In the genomic region with DNA sequence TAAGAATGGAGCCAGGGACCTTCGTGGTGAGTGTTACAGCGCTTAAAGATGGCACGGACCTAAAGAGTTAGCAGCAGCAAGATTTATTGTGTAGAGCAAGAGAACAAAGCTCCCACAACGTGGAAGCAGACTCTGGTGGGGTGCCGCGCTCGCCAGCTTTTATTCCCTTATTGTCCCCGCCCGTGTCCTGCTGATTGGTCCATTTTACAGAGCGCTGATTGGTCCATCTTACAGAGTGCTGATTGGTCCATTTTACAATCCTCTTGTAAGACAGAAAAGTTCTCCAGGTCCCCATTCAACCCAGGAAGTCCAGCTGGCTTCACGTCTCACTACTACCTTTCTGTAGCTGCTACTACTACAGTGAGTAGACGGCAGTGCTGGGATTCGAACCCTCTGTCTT, we compare ENCODE assay signal across 1 cellular context.
TF ChIP-seq lines count a peak whose summit lies in the region.

No MANE protein-coding gene starts in this region.

TF ChIP-seq in GM23338, 12 proteins besides CTCF, POLR2A, EP300 and RAD21:
- TF ChIP-seq EZH2 (IDR thresholded peaks at IDR 0.05; ENCODE audit: low read depth, unreplicated experiment) (no peak), ZNF114 (CRISPR knock-in tag; IDR thresholded peaks at IDR 0.05) (no peak), EZH2phosphoT487 (IDR thresholded peaks at IDR 0.05; ENCODE audit: unreplicated experiment) (no peak), ZNF462 (CRISPR knock-in tag; IDR thresholded peaks at IDR 0.05) (no peak), POLR2AphosphoS5 (IDR thresholded peaks at IDR 0.05; ENCODE audit: low read depth) (no peak), ZNF331 (CRISPR knock-in tag; IDR thresholded peaks at IDR 0.05; ENCODE audit: low read depth) (no peak), STAT1 (IDR thresholded peaks at IDR 0.05; ENCODE audit: unreplicated experiment) (no peak), NANOG (IDR thresholded peaks at IDR 0.05; ENCODE audit: borderline replicate concordance) (no peak), CREB1 (CRISPR knock-in tag; IDR thresholded peaks at IDR 0.05; ENCODE audit: low read depth) (no peak), JUNB (IDR thresholded peaks at IDR 0.05; ENCODE audit: unreplicated experiment) (no peak)
- TF ChIP-seq, protein P1, sequence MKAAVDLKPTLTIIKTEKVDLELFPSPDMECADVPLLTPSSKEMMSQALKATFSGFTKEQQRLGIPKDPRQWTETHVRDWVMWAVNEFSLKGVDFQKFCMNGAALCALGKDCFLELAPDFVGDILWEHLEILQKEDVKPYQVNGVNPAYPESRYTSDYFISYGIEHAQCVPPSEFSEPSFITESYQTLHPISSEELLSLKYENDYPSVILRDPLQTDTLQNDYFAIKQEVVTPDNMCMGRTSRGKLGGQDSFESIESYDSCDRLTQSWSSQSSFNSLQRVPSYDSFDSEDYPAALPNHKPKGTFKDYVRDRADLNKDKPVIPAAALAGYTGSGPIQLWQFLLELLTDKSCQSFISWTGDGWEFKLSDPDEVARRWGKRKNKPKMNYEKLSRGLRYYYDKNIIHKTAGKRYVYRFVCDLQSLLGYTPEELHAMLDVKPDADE (IDR thresholded peaks at IDR 0.05): no peak
- TF ChIP-seq, protein P2, sequence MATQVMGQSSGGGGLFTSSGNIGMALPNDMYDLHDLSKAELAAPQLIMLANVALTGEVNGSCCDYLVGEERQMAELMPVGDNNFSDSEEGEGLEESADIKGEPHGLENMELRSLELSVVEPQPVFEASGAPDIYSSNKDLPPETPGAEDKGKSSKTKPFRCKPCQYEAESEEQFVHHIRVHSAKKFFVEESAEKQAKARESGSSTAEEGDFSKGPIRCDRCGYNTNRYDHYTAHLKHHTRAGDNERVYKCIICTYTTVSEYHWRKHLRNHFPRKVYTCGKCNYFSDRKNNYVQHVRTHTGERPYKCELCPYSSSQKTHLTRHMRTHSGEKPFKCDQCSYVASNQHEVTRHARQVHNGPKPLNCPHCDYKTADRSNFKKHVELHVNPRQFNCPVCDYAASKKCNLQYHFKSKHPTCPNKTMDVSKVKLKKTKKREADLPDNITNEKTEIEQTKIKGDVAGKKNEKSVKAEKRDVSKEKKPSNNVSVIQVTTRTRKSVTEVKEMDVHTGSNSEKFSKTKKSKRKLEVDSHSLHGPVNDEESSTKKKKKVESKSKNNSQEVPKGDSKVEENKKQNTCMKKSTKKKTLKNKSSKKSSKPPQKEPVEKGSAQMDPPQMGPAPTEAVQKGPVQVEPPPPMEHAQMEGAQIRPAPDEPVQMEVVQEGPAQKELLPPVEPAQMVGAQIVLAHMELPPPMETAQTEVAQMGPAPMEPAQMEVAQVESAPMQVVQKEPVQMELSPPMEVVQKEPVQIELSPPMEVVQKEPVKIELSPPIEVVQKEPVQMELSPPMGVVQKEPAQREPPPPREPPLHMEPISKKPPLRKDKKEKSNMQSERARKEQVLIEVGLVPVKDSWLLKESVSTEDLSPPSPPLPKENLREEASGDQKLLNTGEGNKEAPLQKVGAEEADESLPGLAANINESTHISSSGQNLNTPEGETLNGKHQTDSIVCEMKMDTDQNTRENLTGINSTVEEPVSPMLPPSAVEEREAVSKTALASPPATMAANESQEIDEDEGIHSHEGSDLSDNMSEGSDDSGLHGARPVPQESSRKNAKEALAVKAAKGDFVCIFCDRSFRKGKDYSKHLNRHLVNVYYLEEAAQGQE (IDR thresholded peaks at IDR 0.05; ENCODE audit: unreplicated experiment): no peak
TF ChIP-seq in GM23338: peak in this region for 0.
